9 cellular contexts compared by ENCODE assay signal in genomic region chr10:74058658-74059057, GRCh38.
DNase-seq lines count a peak whose midpoint lies in the region; ATAC-seq and TF ChIP-seq lines count a peak whose summit lies in the region.
"Had no signal": no experiment of that assay in that cellular context is flagged by ENCODE, and none has a peak within 500 bp of the region (broad histone marks: within the 10 kb centered on the region; RNA-seq: fewer than 3 reads in every experiment).

No MANE protein-coding gene starts in this region.

- H3K27me3 Mint-ChIP-seq in stimulated activated naive CD8-positive, alpha-beta T cell treated with anti-CD3 and anti-CD28 coated beads, Interleukin-15, Interleukin-2, amounts not matched to agents 100 ng/mL and 50 ng/mL, for 24 hours, result no peaks in the 10 kb centered on the region

- ATAC-seq in left ventricle myocardium superior (no peak), GM18519 (IDR thresholded peaks at IDR 0.05; ENCODE audit: low FRiP score, unreplicated experiment) (no peak)

- H3K9me3 Mint-ChIP-seq in stimulated activated naive CD8-positive, alpha-beta T cell treated with anti-CD3 and anti-CD28 coated beads, Interleukin-15, Interleukin-2, amounts not matched to agents 100 ng/mL and 50 ng/mL, for 24 hours, result peaks cover 6% of the 10 kb centered on the region

- DNase-seq in cardiac muscle cell (ENCODE audit: low read depth in 1 of 2, low spot score in 1 of 2) (peak; percentile 35 to 52), left ventricle myocardium superior (no peak), NCI-H69 (lab: John Stamatoyannopoulos, UW) (peak; percentile 28), epithelial cell of esophagus (ENCODE audit: low read depth) (peak; percentile 32), HK-2 (ENCODE audit: unreplicated experiment) (no peak), prostate gland (ENCODE audit: low spot score) (no peak)

- H3K36me3 ChIP-seq in cardiac muscle cell (no peaks in the 10 kb centered on the region), prostate gland (no peaks in the 10 kb centered on the region)

- no peak overlapping the region for H3K4me3 Mint-ChIP-seq in stimulated activated naive CD8-positive, alpha-beta T cell treated with anti-CD3 and anti-CD28 coated beads, Interleukin-15, Interleukin-2, amounts not matched to agents 100 ng/mL and 50 ng/mL, for 24 hours

- no peak for TF ChIP-seq POLR2A in prostate gland (IDR thresholded peaks at IDR 0.05)

- intact Hi-C loops in left ventricle myocardium superior (cut with micrococcal nuclease), result no loop called here
- intact Hi-C loops in prostate gland (cut with DNase I), result no loop called here

- H3K27me3 ChIP-seq in cardiac muscle cell, result no peaks in the 10 kb centered on the region
- no peaks in the 10 kb centered on the region for H3K27me3 ChIP-seq in prostate gland (replicated peaks; ENCODE audit: insufficient read depth)
- H3K27me3 ChIP-seq: SJSA1 had no signal

- H3K4me3 ChIP-seq in cardiac muscle cell, result no peak overlapping the region
- H3K4me3 ChIP-seq in epithelial cell of esophagus (ENCODE audit: low read length), result no peak overlapping the region
- no peak overlapping the region for H3K4me3 ChIP-seq in prostate gland
- H3K4me3 ChIP-seq: SJSA1 had no signal

- H3K27ac Mint-ChIP-seq in stimulated activated naive CD8-positive, alpha-beta T cell treated with anti-CD3 and anti-CD28 coated beads, Interleukin-15, Interleukin-2, amounts not matched to agents 100 ng/mL and 50 ng/mL, for 24 hours, result peak overlapping the region; percentile 73

- TF ChIP-seq CTCF in cardiac muscle cell (IDR thresholded peaks at IDR 0.05; ENCODE audit: low read depth, low read length) (no peak), epithelial cell of esophagus (IDR thresholded peaks at IDR 0.05; ENCODE audit: insufficient read depth, low read depth, low read length, missing control alignments) (peak; percentile 5), prostate gland (IDR thresholded peaks at IDR 0.05) (no peak)

- H3K4me1 ChIP-seq in cardiac muscle cell (ENCODE audit: low read depth), result peaks cover 37% of the 10 kb centered on the region
- no peaks in the 10 kb centered on the region for H3K4me1 ChIP-seq in prostate gland (replicated peaks)

- H3K27ac ChIP-seq in cardiac muscle cell, result no peak overlapping the region
- no peak overlapping the region for H3K27ac ChIP-seq in prostate gland
- H3K27ac ChIP-seq: SJSA1 had no signal

- H3K4me1 Mint-ChIP-seq in stimulated activated naive CD8-positive, alpha-beta T cell treated with anti-CD3 and anti-CD28 coated beads, Interleukin-15, Interleukin-2, amounts not matched to agents 100 ng/mL and 50 ng/mL, for 24 hours (ENCODE audit: low read depth), result peaks cover 56% of the 10 kb centered on the region

- H3K9me3 ChIP-seq in cardiac muscle cell (ENCODE audit: low read depth) (no peaks in the 10 kb centered on the region), prostate gland (no peaks in the 10 kb centered on the region)

- 58% methylated on average over 7 of the region's 7 CpGs for WGBS in prostate gland

- H3K36me3 Mint-ChIP-seq in stimulated activated naive CD8-positive, alpha-beta T cell treated with anti-CD3 and anti-CD28 coated beads, Interleukin-15, Interleukin-2, amounts not matched to agents 100 ng/mL and 50 ng/mL, for 24 hours (ENCODE audit: low read depth), result peaks cover 16% of the 10 kb centered on the region

Comparison
In these comparisons a context has a peak if more than half of its experiments do, and no peak if none do; other contexts are left out.
1. DNase-seq: peak in cardiac muscle cell (2 of 2), NCI-H69 (single experiment) and epithelial cell of esophagus (single experiment); none in left ventricle myocardium superior (single experiment), HK-2 (single experiment) and prostate gland (single experiment).